In the genomic region with DNA sequence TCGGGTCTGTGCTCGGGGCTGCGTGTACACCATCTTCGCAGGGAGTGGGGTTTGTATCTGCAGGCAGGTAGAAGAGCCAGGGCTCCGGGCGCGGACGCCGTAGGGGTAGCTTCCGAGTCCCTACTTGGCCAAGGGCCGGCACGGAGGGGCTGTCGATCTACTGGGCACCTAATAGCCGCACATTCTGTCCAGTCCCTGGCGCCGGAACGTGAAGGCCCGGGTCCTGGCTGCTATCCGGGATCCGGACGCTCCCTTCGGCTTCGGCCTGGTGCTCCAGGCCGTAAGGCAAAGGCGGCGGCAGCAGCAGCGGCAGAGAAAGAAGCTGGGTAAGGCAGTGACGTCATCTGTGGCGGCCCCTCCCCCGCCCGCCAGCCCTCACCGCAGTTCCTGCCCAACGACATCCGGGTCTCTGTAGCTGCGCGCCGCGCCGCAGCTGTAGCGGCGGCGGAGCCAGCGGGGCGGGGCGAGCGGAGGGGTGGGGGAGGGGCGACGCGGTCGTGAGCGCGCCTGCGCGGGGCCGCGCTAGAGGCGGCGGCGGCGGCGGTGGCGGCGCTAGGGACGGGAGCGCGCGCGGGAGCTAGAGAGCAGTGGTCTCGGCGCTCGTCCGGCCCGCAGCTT, we compare ENCODE assay signal across 1 cellular context.
TF ChIP-seq lines count a peak whose summit lies in the region.

A gene (plus strand): TSS at position 525 of the 618 bp plus-strand sequence. CDS start 33,483 bp downstream, outside the sequence.

TF ChIP-seq in HepG2, 621 proteins besides CTCF, POLR2A, EP300 and RAD21 (continued from another document and continues in another):
- TF ChIP-seq TAF15 (IDR thresholded peaks at IDR 0.05; ENCODE audit: low read depth, low read length, poor library complexity, severe bottlenecking) (no peak), DNMT3B (CRISPR knock-in tag; conservative IDR thresholded peaks at IDR 0.05) (0 out of 2 replicates have a peak, but pooled peaks have one; percentile 48), ZNF33B (CRISPR knock-in tag; IDR thresholded peaks at IDR 0.05) (no peak), PPARG (CRISPR knock-in tag; conservative IDR thresholded peaks at IDR 0.05) (no peak), ZNF790 (CRISPR knock-in tag; IDR thresholded peaks at IDR 0.05; ENCODE audit: borderline replicate concordance) (no peak), MATR3 (CRISPR knock-in tag; IDR thresholded peaks at IDR 0.05) (no peak), RARG (CRISPR knock-in tag; IDR thresholded peaks at IDR 0.05; ENCODE audit: low read depth) (no peak), ZNF30 (CRISPR knock-in tag; IDR thresholded peaks at IDR 0.05) (no peak), MTA3 (CRISPR knock-in tag; IDR thresholded peaks at IDR 0.05) (no peak), KMT2B (CRISPR knock-in tag; IDR thresholded peaks at IDR 0.05) (peak; percentile 68), TGIF2 (CRISPR knock-in tag; IDR thresholded peaks at IDR 0.05) (peak; percentile 52; the same call in 1 of the 2 replicates), YY1 (IDR thresholded peaks at IDR 0.05; ENCODE audit: insufficient read depth, insufficient replicate concordance, low read depth, low read length) (peak; percentile 46), ZNF17 (CRISPR knock-in tag; IDR thresholded peaks at IDR 0.05) (no peak), ZMYM3 (CRISPR knock-in tag; IDR thresholded peaks at IDR 0.05) (peak; percentile 9; the same call in 1 of the 2 replicates), ZNF616 (CRISPR knock-in tag; IDR thresholded peaks at IDR 0.05; ENCODE audit: low read depth) (no peak), ESRRA (CRISPR knock-in tag; IDR thresholded peaks at IDR 0.05; ENCODE audit: low read depth) (no peak; the same call in 1 of the 2 replicates), ZNF891 (CRISPR knock-in tag; IDR thresholded peaks at IDR 0.05) (peak; percentile 81), ZNF619 (CRISPR knock-in tag; IDR thresholded peaks at IDR 0.05) (peak; percentile 52; the same call in 1 of the 2 replicates), SCMH1 (CRISPR knock-in tag; IDR thresholded peaks at IDR 0.05; ENCODE audit: borderline replicate concordance) (no peak), ZNF20 (CRISPR knock-in tag; IDR thresholded peaks at IDR 0.05) (no peak; the same call in 1 of the 2 replicates), RXRA (CRISPR knock-in tag; IDR thresholded peaks at IDR 0.05) (peak; percentile 64; the same call in 1 of the 2 replicates), ZNF652 (CRISPR knock-in tag; IDR thresholded peaks at IDR 0.05; ENCODE audit: borderline replicate concordance, low read depth) (peak; percentile 38; the same call in 1 of the 2 replicates), ZMYM4 (CRISPR knock-in tag; IDR thresholded peaks at IDR 0.05) (peak; percentile 81), PHF8 (CRISPR knock-in tag; IDR thresholded peaks at IDR 0.05) (peak; percentile 91), MXI1 (IDR thresholded peaks at IDR 0.05; ENCODE audit: borderline replicate concordance, low read depth, low read length) (peak; percentile 29; the same call in 1 of the 3 replicates), ZFP37 (CRISPR knock-in tag; IDR thresholded peaks at IDR 0.05; ENCODE audit: borderline replicate concordance) (no peak), ZSCAN21 (CRISPR knock-in tag; IDR thresholded peaks at IDR 0.05; ENCODE audit: borderline replicate concordance) (no peak; the same call in 1 of the 2 replicates), SYNCRIP (IDR thresholded peaks at IDR 0.05; ENCODE audit: insufficient read depth, low read depth, low read length) (no peak), SPEN (CRISPR knock-in tag; IDR thresholded peaks at IDR 0.05; ENCODE audit: low read depth) (peak; percentile 85; the same call in 1 of the 2 replicates), ZNF768 (CRISPR knock-in tag; IDR thresholded peaks at IDR 0.05) (peak; percentile 59; the same call in 1 of the 2 replicates), ZNF749 (CRISPR knock-in tag; IDR thresholded peaks at IDR 0.05; ENCODE audit: borderline replicate concordance) (no peak), TCF12 (IDR thresholded peaks at IDR 0.05) (no peak), TCF12 (CRISPR knock-in tag; IDR thresholded peaks at IDR 0.05) (no peak)
- TF ChIP-seq, protein P1, sequence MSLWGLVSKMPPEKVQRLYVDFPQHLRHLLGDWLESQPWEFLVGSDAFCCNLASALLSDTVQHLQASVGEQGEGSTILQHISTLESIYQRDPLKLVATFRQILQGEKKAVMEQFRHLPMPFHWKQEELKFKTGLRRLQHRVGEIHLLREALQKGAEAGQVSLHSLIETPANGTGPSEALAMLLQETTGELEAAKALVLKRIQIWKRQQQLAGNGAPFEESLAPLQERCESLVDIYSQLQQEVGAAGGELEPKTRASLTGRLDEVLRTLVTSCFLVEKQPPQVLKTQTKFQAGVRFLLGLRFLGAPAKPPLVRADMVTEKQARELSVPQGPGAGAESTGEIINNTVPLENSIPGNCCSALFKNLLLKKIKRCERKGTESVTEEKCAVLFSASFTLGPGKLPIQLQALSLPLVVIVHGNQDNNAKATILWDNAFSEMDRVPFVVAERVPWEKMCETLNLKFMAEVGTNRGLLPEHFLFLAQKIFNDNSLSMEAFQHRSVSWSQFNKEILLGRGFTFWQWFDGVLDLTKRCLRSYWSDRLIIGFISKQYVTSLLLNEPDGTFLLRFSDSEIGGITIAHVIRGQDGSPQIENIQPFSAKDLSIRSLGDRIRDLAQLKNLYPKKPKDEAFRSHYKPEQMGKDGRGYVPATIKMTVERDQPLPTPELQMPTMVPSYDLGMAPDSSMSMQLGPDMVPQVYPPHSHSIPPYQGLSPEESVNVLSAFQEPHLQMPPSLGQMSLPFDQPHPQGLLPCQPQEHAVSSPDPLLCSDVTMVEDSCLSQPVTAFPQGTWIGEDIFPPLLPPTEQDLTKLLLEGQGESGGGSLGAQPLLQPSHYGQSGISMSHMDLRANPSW (CRISPR knock-in tag; IDR thresholded peaks at IDR 0.05; ENCODE audit: borderline replicate concordance), result no peak
- TF ChIP-seq, protein P2, sequence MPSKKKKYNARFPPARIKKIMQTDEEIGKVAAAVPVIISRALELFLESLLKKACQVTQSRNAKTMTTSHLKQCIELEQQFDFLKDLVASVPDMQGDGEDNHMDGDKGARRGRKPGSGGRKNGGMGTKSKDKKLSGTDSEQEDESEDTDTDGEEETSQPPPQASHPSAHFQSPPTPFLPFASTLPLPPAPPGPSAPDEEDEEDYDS (CRISPR knock-in tag; IDR thresholded peaks at IDR 0.05), result peak; percentile 78
- TF ChIP-seq, protein P3, sequence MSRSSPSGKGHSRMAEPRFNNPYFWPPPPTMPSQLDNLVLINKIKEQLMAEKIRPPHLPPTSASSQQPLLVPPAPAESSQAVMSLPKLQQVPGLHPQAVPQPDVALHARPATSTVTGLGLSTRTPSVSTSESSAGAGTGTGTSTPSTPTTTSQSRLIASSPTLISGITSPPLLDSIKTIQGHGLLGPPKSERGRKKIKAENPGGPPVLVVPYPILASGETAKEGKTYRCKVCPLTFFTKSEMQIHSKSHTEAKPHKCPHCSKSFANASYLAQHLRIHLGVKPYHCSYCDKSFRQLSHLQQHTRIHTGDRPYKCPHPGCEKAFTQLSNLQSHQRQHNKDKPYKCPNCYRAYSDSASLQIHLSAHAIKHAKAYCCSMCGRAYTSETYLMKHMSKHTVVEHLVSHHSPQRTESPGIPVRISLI (CRISPR knock-in tag; IDR thresholded peaks at IDR 0.05; ENCODE audit: borderline replicate concordance), result peak; percentile 34; the same call in 1 of the 2 replicates
- TF ChIP-seq, protein P4, sequence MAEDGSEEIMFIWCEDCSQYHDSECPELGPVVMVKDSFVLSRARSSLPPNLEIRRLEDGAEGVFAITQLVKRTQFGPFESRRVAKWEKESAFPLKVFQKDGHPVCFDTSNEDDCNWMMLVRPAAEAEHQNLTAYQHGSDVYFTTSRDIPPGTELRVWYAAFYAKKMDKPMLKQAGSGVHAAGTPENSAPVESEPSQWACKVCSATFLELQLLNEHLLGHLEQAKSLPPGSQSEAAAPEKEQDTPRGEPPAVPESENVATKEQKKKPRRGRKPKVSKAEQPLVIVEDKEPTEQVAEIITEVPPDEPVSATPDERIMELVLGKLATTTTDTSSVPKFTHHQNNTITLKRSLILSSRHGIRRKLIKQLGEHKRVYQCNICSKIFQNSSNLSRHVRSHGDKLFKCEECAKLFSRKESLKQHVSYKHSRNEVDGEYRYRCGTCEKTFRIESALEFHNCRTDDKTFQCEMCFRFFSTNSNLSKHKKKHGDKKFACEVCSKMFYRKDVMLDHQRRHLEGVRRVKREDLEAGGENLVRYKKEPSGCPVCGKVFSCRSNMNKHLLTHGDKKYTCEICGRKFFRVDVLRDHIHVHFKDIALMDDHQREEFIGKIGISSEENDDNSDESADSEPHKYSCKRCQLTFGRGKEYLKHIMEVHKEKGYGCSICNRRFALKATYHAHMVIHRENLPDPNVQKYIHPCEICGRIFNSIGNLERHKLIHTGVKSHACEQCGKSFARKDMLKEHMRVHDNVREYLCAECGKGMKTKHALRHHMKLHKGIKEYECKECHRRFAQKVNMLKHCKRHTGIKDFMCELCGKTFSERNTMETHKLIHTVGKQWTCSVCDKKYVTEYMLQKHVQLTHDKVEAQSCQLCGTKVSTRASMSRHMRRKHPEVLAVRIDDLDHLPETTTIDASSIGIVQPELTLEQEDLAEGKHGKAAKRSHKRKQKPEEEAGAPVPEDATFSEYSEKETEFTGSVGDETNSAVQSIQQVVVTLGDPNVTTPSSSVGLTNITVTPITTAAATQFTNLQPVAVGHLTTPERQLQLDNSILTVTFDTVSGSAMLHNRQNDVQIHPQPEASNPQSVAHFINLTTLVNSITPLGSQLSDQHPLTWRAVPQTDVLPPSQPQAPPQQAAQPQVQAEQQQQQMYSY (CRISPR knock-in tag; IDR thresholded peaks at IDR 0.05), result no peak
- TF ChIP-seq, protein P5, sequence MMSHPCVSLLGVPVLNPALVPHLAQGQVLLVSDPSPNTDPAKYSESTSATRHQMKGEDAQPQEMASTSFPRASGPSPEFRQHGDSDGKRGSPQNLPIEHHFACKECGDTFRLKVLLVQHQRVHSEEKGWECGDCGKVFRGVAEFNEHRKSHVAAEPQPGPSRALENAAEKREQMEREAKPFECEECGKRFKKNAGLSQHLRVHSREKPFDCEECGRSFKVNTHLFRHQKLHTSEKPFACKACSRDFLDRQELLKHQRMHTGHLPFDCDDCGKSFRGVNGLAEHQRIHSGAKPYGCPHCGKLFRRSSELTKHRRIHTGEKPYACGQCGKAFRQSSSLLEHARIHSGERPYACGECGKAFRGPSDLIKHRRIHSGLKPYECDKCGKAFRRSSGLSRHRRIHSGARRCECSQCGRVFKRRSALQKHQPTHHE (CRISPR knock-in tag; IDR thresholded peaks at IDR 0.05; ENCODE audit: borderline replicate concordance), result 0 out of 2 replicates have a peak, but pooled peaks have one; percentile 27
- TF ChIP-seq, protein P6, sequence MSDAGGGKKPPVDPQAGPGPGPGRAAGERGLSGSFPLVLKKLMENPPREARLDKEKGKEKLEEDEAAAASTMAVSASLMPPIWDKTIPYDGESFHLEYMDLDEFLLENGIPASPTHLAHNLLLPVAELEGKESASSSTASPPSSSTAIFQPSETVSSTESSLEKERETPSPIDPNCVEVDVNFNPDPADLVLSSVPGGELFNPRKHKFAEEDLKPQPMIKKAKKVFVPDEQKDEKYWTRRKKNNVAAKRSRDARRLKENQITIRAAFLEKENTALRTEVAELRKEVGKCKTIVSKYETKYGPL (CRISPR knock-in tag; IDR thresholded peaks at IDR 0.05), result 0 out of 2 replicates have a peak, but pooled peaks have one; percentile 40
- TF ChIP-seq, protein P7, sequence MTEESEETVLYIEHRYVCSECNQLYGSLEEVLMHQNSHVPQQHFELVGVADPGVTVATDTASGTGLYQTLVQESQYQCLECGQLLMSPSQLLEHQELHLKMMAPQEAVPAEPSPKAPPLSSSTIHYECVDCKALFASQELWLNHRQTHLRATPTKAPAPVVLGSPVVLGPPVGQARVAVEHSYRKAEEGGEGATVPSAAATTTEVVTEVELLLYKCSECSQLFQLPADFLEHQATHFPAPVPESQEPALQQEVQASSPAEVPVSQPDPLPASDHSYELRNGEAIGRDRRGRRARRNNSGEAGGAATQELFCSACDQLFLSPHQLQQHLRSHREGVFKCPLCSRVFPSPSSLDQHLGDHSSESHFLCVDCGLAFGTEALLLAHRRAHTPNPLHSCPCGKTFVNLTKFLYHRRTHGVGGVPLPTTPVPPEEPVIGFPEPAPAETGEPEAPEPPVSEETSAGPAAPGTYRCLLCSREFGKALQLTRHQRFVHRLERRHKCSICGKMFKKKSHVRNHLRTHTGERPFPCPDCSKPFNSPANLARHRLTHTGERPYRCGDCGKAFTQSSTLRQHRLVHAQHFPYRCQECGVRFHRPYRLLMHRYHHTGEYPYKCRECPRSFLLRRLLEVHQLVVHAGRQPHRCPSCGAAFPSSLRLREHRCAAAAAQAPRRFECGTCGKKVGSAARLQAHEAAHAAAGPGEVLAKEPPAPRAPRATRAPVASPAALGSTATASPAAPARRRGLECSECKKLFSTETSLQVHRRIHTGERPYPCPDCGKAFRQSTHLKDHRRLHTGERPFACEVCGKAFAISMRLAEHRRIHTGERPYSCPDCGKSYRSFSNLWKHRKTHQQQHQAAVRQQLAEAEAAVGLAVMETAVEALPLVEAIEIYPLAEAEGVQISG (CRISPR knock-in tag; IDR thresholded peaks at IDR 0.05), result peak; percentile 45; the same call in 1 of the 2 replicates
- TF ChIP-seq, protein P8, sequence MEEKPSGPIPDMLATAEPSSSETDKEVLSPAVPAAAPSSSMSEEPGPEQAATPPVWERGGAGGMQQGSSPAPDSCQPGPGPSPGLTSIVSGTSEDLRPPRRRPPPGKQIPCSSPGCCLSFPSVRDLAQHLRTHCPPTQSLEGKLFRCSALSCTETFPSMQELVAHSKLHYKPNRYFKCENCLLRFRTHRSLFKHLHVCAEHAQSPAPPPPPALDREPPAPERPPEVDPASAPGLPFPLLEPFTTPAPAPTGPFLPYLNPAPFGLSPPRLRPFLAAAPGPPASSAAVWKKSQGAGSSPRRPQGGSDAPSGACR (CRISPR knock-in tag; IDR thresholded peaks at IDR 0.05), result peak; percentile 71; the same call in 1 of the 2 replicates
- TF ChIP-seq, protein P9, sequence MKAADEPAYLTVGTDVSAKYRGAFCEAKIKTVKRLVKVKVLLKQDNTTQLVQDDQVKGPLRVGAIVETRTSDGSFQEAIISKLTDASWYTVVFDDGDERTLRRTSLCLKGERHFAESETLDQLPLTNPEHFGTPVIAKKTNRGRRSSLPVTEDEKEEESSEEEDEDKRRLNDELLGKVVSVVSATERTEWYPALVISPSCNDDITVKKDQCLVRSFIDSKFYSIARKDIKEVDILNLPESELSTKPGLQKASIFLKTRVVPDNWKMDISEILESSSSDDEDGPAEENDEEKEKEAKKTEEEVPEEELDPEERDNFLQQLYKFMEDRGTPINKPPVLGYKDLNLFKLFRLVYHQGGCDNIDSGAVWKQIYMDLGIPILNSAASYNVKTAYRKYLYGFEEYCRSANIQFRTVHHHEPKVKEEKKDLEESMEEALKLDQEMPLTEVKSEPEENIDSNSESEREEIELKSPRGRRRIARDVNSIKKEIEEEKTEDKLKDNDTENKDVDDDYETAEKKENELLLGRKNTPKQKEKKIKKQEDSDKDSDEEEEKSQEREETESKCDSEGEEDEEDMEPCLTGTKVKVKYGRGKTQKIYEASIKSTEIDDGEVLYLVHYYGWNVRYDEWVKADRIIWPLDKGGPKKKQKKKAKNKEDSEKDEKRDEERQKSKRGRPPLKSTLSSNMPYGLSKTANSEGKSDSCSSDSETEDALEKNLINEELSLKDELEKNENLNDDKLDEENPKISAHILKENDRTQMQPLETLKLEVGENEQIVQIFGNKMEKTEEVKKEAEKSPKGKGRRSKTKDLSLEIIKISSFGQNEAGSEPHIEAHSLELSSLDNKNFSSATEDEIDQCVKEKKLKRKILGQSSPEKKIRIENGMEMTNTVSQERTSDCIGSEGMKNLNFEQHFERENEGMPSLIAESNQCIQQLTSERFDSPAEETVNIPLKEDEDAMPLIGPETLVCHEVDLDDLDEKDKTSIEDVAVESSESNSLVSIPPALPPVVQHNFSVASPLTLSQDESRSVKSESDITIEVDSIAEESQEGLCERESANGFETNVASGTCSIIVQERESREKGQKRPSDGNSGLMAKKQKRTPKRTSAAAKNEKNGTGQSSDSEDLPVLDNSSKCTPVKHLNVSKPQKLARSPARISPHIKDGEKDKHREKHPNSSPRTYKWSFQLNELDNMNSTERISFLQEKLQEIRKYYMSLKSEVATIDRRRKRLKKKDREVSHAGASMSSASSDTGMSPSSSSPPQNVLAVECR (CRISPR knock-in tag; IDR thresholded peaks at IDR 0.05; ENCODE audit: borderline replicate concordance), result peak; percentile 78
